ENCODE assay signal across 11 cellular contexts in genomic region chr15:85404156-85404921, GRCh38. TPM values are rescaled to one million over a fixed set of nuclear protein-coding genes. Genes with fewer than 3 reads are reported as not detected.
DNase-seq lines count a peak whose midpoint lies in the region; ATAC-seq, FAIRE-seq and TF ChIP-seq lines count a peak whose summit lies in the region.
"Had no signal": no experiment of that assay in that cellular context is flagged by ENCODE, and none has a peak within 500 bp of the region (broad histone marks: within the 10 kb centered on the region; RNA-seq: fewer than 3 reads in every experiment).

No MANE protein-coding gene starts in this region.

- no peaks in the 10 kb centered on the region for H3K27me3 ChIP-seq in breast epithelium
- no peaks in the 10 kb centered on the region for H3K27me3 ChIP-seq in right atrium auricular region
- H3K27me3 ChIP-seq in tibial nerve, result no peaks in the 10 kb centered on the region

- no peak overlapping the region for H3K4me3 Mint-ChIP-seq in MCF 10A (ENCODE audit: unreplicated experiment)

- H3K9me3 ChIP-seq in breast epithelium (no peaks in the 10 kb centered on the region), right atrium auricular region (no peaks in the 10 kb centered on the region), tibial nerve (no peaks in the 10 kb centered on the region)

- no peak for TF ChIP-seq EP300 in tibial nerve (IDR thresholded peaks at IDR 0.05)

- DNase-seq in MCF 10A (ENCODE audit: unreplicated experiment) (no peak), breast epithelium (ENCODE audit: low spot score in 2 of 2) (no peak), right atrium auricular region (ENCODE audit: low spot score) (no peak), tibial nerve (ENCODE audit: low spot score in 2 of 2) (no peak), frontal cortex (ENCODE audit: low spot score in 2 of 2) (no peak), SIG-M5 treated with dmso at 0.1 percent for 504 hours (lab: John Stamatoyannopoulos, UW; ENCODE audit: unreplicated experiment) (no peak)
- no peak for DNase-seq in activated CD4-positive, CD25-positive, alpha-beta regulatory T cell (lab: John Stamatoyannopoulos, UW)
- DNase-seq: C1 segment of cervical spinal cord, NCI-H2029 treated with DMSO at 0.1 percent for 48 hours had no signal

- TF ChIP-seq POLR2A in breast epithelium (IDR thresholded peaks at IDR 0.05) (no peak), tibial nerve (IDR thresholded peaks at IDR 0.05) (no peak)

- intact Hi-C loops in MCF 10A (cut with micrococcal nuclease) (no loop called here), breast epithelium (cut with DNase I; ENCODE audit: low total_unique reads) (no loop called here)

- peak overlapping the region in 1 of 2 donors; percentile 23 for H3K27ac ChIP-seq in breast epithelium
- peak overlapping the region; percentile 58 to 68 for H3K27ac ChIP-seq in right atrium auricular region
- peak overlapping the region in 3 of 4 donors; percentile 36 to 82 (median 68) for H3K27ac ChIP-seq in tibial nerve

- no peak for TF ChIP-seq CTCF in MCF 10A (IDR thresholded peaks at IDR 0.05; ENCODE audit: unreplicated experiment)
- TF ChIP-seq CTCF in breast epithelium (IDR thresholded peaks at IDR 0.05), result no peak
- no peak for TF ChIP-seq CTCF in right atrium auricular region (IDR thresholded peaks at IDR 0.05)
- TF ChIP-seq CTCF in tibial nerve (IDR thresholded peaks at IDR 0.05), result no peak

- no peaks in the 10 kb centered on the region for H3K36me3 ChIP-seq in breast epithelium
- H3K36me3 ChIP-seq in right atrium auricular region, result no peaks in the 10 kb centered on the region
- no peaks in the 10 kb centered on the region for H3K36me3 ChIP-seq in tibial nerve

- BruUV-seq in MCF 10A (replicated peaks; lab: Mats Ljungman, UMichigan), result no TSS peak

- H3K27me3 Mint-ChIP-seq in MCF 10A (ENCODE audit: insufficient read depth, unreplicated experiment), result no peaks in the 10 kb centered on the region

- H3K4me3 ChIP-seq in breast epithelium, result no peak overlapping the region
- no peak overlapping the region for H3K4me3 ChIP-seq in right atrium auricular region
- no peak overlapping the region for H3K4me3 ChIP-seq in tibial nerve

- CTCF ChIA-PET in MCF 10A (lab: Yijun Ruan, JAX), result interaction anchor here (0.6 to 3.8 kb wide), 6 partner anchors 10 to 86 kb away, joined by 3 to 32 read pairs (median 4); no protein-coding TSS in a partner anchor

- ATAC-seq in SK-N-SH treated with all-trans-retinoic acid at 6 μM for 48 hours, result peak; percentile 9; the same call in 1 of the 3 replicates

- no peak for FAIRE-seq in frontal cortex (lab: Jason Lieb, UNC)
- FAIRE-seq: islet of Langerhans had no signal

- peak overlapping the region; percentile 78 for H3K27ac Mint-ChIP-seq in MCF 10A (ENCODE audit: low read depth, unreplicated experiment)

- POLR2A ChIA-PET in MCF 10A (lab: Yijun Ruan, JAX), result interaction anchor here (0.6 to 3.2 kb wide), 19 partner anchors 7 to 773 kb away, joined by 3 to 22 read pairs (median 4); partner anchors contain the start of gene AKAP13

- no peaks in the 10 kb centered on the region for H3K9me3 Mint-ChIP-seq in MCF 10A (ENCODE audit: unreplicated experiment)

- WGBS in tibial nerve, 2 donors, result 58 to 63% methylated on average over 4 of the region's 4 CpGs

- H3K4me1 Mint-ChIP-seq in MCF 10A (ENCODE audit: insufficient read depth, unreplicated experiment), result peaks cover 58% of the 10 kb centered on the region

- peaks cover 6% of the 10 kb centered on the region for H3K36me3 Mint-ChIP-seq in MCF 10A (ENCODE audit: insufficient read depth, unreplicated experiment)

- no peaks in the 10 kb centered on the region for H3K4me1 ChIP-seq in breast epithelium
- H3K4me1 ChIP-seq in right atrium auricular region, result peaks cover 0 to 87% of the 10 kb centered on the region in 2 donors
- H3K4me1 ChIP-seq in tibial nerve, result peaks cover 0 to 68% (median 61%) of the 10 kb centered on the region in 4 donors

TF ChIP-seq in SK-N-SH treated with all-trans-retinoic acid at 6 μM for 48 hours, 23 proteins besides CTCF, POLR2A, EP300 and RAD21:
- TF ChIP-seq ESRRG (CRISPR knock-in tag; IDR thresholded peaks at IDR 0.05), result no peak
- TF ChIP-seq SNAI2 (CRISPR knock-in tag; IDR thresholded peaks at IDR 0.05), result no peak
- no peak for TF ChIP-seq RARB (CRISPR knock-in tag; IDR thresholded peaks at IDR 0.05)
- TF ChIP-seq ARNTL (CRISPR knock-in tag; IDR thresholded peaks at IDR 0.05; ENCODE audit: borderline replicate concordance, low read depth), result no peak
- no peak for TF ChIP-seq CSDC2 (CRISPR knock-in tag; IDR thresholded peaks at IDR 0.05)
- TF ChIP-seq, protein P1, sequence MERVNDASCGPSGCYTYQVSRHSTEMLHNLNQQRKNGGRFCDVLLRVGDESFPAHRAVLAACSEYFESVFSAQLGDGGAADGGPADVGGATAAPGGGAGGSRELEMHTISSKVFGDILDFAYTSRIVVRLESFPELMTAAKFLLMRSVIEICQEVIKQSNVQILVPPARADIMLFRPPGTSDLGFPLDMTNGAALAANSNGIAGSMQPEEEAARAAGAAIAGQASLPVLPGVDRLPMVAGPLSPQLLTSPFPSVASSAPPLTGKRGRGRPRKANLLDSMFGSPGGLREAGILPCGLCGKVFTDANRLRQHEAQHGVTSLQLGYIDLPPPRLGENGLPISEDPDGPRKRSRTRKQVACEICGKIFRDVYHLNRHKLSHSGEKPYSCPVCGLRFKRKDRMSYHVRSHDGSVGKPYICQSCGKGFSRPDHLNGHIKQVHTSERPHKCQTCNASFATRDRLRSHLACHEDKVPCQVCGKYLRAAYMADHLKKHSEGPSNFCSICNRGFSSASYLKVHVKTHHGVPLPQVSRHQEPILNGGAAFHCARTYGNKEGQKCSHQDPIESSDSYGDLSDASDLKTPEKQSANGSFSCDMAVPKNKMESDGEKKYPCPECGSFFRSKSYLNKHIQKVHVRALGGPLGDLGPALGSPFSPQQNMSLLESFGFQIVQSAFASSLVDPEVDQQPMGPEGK (CRISPR knock-in tag; IDR thresholded peaks at IDR 0.05; ENCODE audit: borderline replicate concordance), result no peak
- TF ChIP-seq, protein P2, sequence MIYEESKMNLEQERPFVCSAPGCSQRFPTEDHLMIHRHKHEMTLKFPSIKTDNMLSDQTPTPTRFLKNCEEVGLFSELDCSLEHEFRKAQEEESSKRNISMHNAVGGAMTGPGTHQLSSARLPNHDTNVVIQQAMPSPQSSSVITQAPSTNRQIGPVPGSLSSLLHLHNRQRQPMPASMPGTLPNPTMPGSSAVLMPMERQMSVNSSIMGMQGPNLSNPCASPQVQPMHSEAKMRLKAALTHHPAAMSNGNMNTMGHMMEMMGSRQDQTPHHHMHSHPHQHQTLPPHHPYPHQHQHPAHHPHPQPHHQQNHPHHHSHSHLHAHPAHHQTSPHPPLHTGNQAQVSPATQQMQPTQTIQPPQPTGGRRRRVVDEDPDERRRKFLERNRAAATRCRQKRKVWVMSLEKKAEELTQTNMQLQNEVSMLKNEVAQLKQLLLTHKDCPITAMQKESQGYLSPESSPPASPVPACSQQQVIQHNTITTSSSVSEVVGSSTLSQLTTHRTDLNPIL (CRISPR knock-in tag; IDR thresholded peaks at IDR 0.05; ENCODE audit: low read depth), result no peak
- TF ChIP-seq ZNF8 (CRISPR knock-in tag; IDR thresholded peaks at IDR 0.05), result no peak
- TF ChIP-seq CSRNP3 (CRISPR knock-in tag; IDR thresholded peaks at IDR 0.05), result no peak
- no peak for TF ChIP-seq PPARA (CRISPR knock-in tag; IDR thresholded peaks at IDR 0.05; ENCODE audit: borderline replicate concordance)
- no peak for TF ChIP-seq ZNF565 (CRISPR knock-in tag; conservative IDR thresholded peaks at IDR 0.05; ENCODE audit: low read depth)
- no peak for TF ChIP-seq TSHZ2 (CRISPR knock-in tag; IDR thresholded peaks at IDR 0.05)

RNA-seq across cellular contexts. Expression of gene AKAP13, which starts 23.9 kb away (rescaled TPM):
- 65.7 and 92.9 TPM in 2 replicates for total RNA-seq in MCF 10A (2022)
- total RNA-seq in breast epithelium, result 100 to 1,000 TPM; 198 to 331 (median 259) TPM
- total RNA-seq in right atrium auricular region, result 100 to 1,000 TPM; 293 to 339 TPM
- total RNA-seq in tibial nerve, result 100 to 1,000 TPM; 332 to 362 (median 351) TPM
- 67.3 TPM for total RNA-seq in frontal cortex
